ENCODE assay signal across 26 cellular contexts in genomic region chr7:27190284-27190748, GRCh38. TPM values are rescaled to one million over a fixed set of nuclear protein-coding genes. Genes with fewer than 3 reads are reported as not detected.
A peak's percentile ranks its signal among the peaks of the same experiment; 100 is the strongest.
DNase-seq lines count a peak whose midpoint lies in the region; ATAC-seq and TF ChIP-seq lines count a peak whose summit lies in the region.
"Had no signal": no experiment of that assay in that cellular context is flagged by ENCODE, and none has a peak within 500 bp of the region (broad histone marks: within the 10 kb centered on the region; RNA-seq: fewer than 3 reads in every experiment).

No MANE protein-coding gene starts in this region.

- no peak for TF ChIP-seq CTCF in activated B cell treated with CpG ODN at 0.5 μM for 24 hours (IDR thresholded peaks at IDR 0.05)
- TF ChIP-seq CTCF in natural killer cell (IDR thresholded peaks at IDR 0.05): no peak
- no peak for TF ChIP-seq CTCF in tibial artery (IDR thresholded peaks at IDR 0.05)

- H3K27me3 ChIP-seq in tibial artery: peaks cover 0 to 91% of the 10 kb centered on the region in 2 donors

- H3K9me3 Mint-ChIP-seq in activated B cell treated with CpG ODN at 0.5 μM for 24 hours (no peaks in the 10 kb centered on the region), natural killer cell (no peaks in the 10 kb centered on the region)
- H3K9me3 Mint-ChIP-seq: memory B cell had no signal

- no peak overlapping the region for H3K27ac Mint-ChIP-seq in activated B cell treated with CpG ODN at 0.5 μM for 24 hours
- no peak overlapping the region for H3K27ac Mint-ChIP-seq in natural killer cell

- POLR2A ChIA-PET in activated B cell treated with CpG ODN at 0.5 μM for 24 hours (lab: Charles Lee): interaction anchor here (1.3 kb wide), 1 partner anchor 19 kb away, joined by 3 read pairs; no protein-coding TSS in a partner anchor

- H3K4me1 Mint-ChIP-seq in activated B cell treated with CpG ODN at 0.5 μM for 24 hours (peaks cover 42% of the 10 kb centered on the region), natural killer cell (peaks cover 47 to 49% of the 10 kb centered on the region in 2 donors)

- intact Hi-C loops in activated B cell treated with CpG ODN at 0.5 μM for 24 hours (cut with micrococcal nuclease): loop anchor here (10.0 kb wide), 2 partner anchors 1084 to 1764 kb away; partner anchors contain the start of gene TRIL
- intact Hi-C loops in natural killer cell (cut with micrococcal nuclease): no loop called here
- intact Hi-C loops in tibial artery (cut with DNase I; ENCODE audit: low total_unique reads): loop anchor here (10.0 kb wide), 2 partner anchors 734 to 904 kb away; no protein-coding TSS in a partner anchor

- DNase-seq in activated CD8-positive, alpha-beta memory T cell treated with anti-CD3 and anti-CD28 coated beads for 24 hours: peak; percentile 50
- DNase-seq in activated CD8-positive, alpha-beta memory T cell treated with anti-CD3 and anti-CD28 coated beads, Interleukin-2, amount 50 U/mL, for 4 hours: no peak
- DNase-seq in activated B cell treated with CpG ODN at 0.5 μM for 24 hours (peak; percentile 9), natural killer cell (no peak), tibial artery (peak; percentile 10 to 39), NAMALWA (ENCODE audit: low spot score) (no peak)
- no peak for DNase-seq in activated CD4-positive, alpha-beta T cell treated with anti-CD3 and anti-CD28 coated beads, Interleukin-2, amount 50 U/mL, for 4 hours
- DNase-seq: activated naive CD4-positive, alpha-beta T cell treated with Interleukin-2 at 50 U/mL for 16 hours; DMS79; heart left ventricle; IMR-90; MV-4-11; NCI-H2081; NCI-H526 treated with DMSO at 0.1 percent for 48 hours; nucleus accumbens; stimulated activated CD4-positive, alpha-beta T cell treated with anti-CD3 and anti-CD28 coated beads, Interleukin-4, amount 100 ng/mL, for 24 hours; upper lobe of left lung had no signal

- ATAC-seq in activated B cell treated with CpG ODN at 0.5 μM for 24 hours (ENCODE audit: low read depth): no peak
- no peak for ATAC-seq in natural killer cell
- ATAC-seq in HG03175 (IDR thresholded peaks at IDR 0.05; ENCODE audit: unreplicated experiment): no peak
- ATAC-seq: A549, heart left ventricle, Panc1, sciatic nerve had no signal

- H3K9me3 ChIP-seq in tibial artery: no peaks in the 10 kb centered on the region
- H3K9me3 ChIP-seq: A549, heart left ventricle, upper lobe of left lung had no signal

- H3K4me1 ChIP-seq in tibial artery: peaks cover 0 to 15% (median 8%) of the 10 kb centered on the region in 4 donors

- H3K36me3 ChIP-seq in tibial artery: no peaks in the 10 kb centered on the region
- H3K36me3 ChIP-seq: heart left ventricle, upper lobe of left lung, WERI-Rb-1 had no signal

- CTCF ChIA-PET in activated B cell treated with CpG ODN at 0.5 μM for 24 hours (lab: Charles Lee): interaction anchor here (0.8 to 1.9 kb wide), 3 partner anchors 11 to 40 kb away, joined by 4 to 6 read pairs (median 5); no protein-coding TSS in a partner anchor

- no peak overlapping the region for H3K27ac ChIP-seq in tibial artery
- H3K27ac ChIP-seq: A549, upper lobe of left lung, WERI-Rb-1 had no signal

- no peak overlapping the region for H3K4me3 ChIP-seq in tibial artery
- H3K4me3 ChIP-seq: A549, heart left ventricle, upper lobe of left lung had no signal

- H3K27me3 Mint-ChIP-seq in activated B cell treated with CpG ODN at 0.5 μM for 24 hours: peaks cover 77% of the 10 kb centered on the region
- peaks cover 82 to 92% of the 10 kb centered on the region in 2 donors for H3K27me3 Mint-ChIP-seq in natural killer cell (ENCODE audit: low read depth in 2 of 2)

- H3K36me3 Mint-ChIP-seq in activated B cell treated with CpG ODN at 0.5 μM for 24 hours (ENCODE audit: low read depth) (no peaks in the 10 kb centered on the region), natural killer cell (no peaks in the 10 kb centered on the region)
- H3K36me3 Mint-ChIP-seq: brain had no signal

- H3K4me3 Mint-ChIP-seq in activated B cell treated with CpG ODN at 0.5 μM for 24 hours (no peak overlapping the region), natural killer cell (peak overlapping the region; percentile 85)

RNA-seq across cellular contexts. Expression of gene HOXA11, which starts 5.3 kb away (rescaled TPM):
- total RNA-seq in activated B cell treated with CpG ODN at 0.5 μM for 24 hours (not detected in 2 replicates), natural killer cell (not detected)
- total RNA-seq: activated CD8-positive, alpha-beta memory T cell treated with anti-CD3 and anti-CD28 coated beads for 36 hours; heart left ventricle; IMR-90; upper lobe of left lung had no signal

RNA-seq across cellular contexts. Expression of gene HOXA13, which starts 9.6 kb away (rescaled TPM):
- total RNA-seq in activated B cell treated with CpG ODN at 0.5 μM for 24 hours (not detected in 2 replicates), natural killer cell (not detected)
- total RNA-seq: activated CD8-positive, alpha-beta memory T cell treated with anti-CD3 and anti-CD28 coated beads for 36 hours; dermis microvascular lymphatic vessel endothelial cell; heart left ventricle; IMR-90; upper lobe of left lung had no signal

RNA-seq across cellular contexts. Expression of gene HOXA10, which starts 16.2 kb away (rescaled TPM):
- total RNA-seq in activated B cell treated with CpG ODN at 0.5 μM for 24 hours: 0.24 TPM in 1 of 2 replicates, not detected in the other
- 1 to 10 TPM in 2 of 3 donors, under 1 TPM in 1; 0.82 to 3.3 (median 2.2) TPM for total RNA-seq in natural killer cell

RNA-seq across cellular contexts. Expression of gene HOXA9, which starts 25.0 kb away (rescaled TPM):
- total RNA-seq in activated B cell treated with CpG ODN at 0.5 μM for 24 hours (not detected in 2 replicates), natural killer cell (1 to 10 TPM in 1 of 3 donors, under 1 TPM in 2; 0.39 to 4.6 (median 0.42) TPM)
- total RNA-seq: activated CD8-positive, alpha-beta memory T cell treated with anti-CD3 and anti-CD28 coated beads for 36 hours had no signal

RNA-seq across cellular contexts. Expression of gene HOXA7, which starts 33.8 kb away (rescaled TPM):
- total RNA-seq in activated B cell treated with CpG ODN at 0.5 μM for 24 hours (not detected in 2 replicates), natural killer cell (not detected)
- total RNA-seq: activated CD8-positive, alpha-beta memory T cell treated with anti-CD3 and anti-CD28 coated beads for 36 hours had no signal

Comparison
In these comparisons a context has a peak if more than half of its experiments do, and no peak if none do; other contexts are left out.
1. DNase-seq: peak in activated CD8-positive, alpha-beta memory T cell treated with anti-CD3 and anti-CD28 coated beads for 24 hours (single experiment), activated B cell treated with CpG ODN at 0.5 μM for 24 hours (single experiment) and tibial artery (2 of 2); none in activated CD8-positive, alpha-beta memory T cell treated with anti-CD3 and anti-CD28 coated beads, Interleukin-2, amount 50 U/mL, for 4 hours (single experiment), natural killer cell (single experiment), NAMALWA (single experiment) and activated CD4-positive, alpha-beta T cell treated with anti-CD3 and anti-CD28 coated beads, Interleukin-2, amount 50 U/mL, for 4 hours (0 of 2).